In the genomic region with DNA sequence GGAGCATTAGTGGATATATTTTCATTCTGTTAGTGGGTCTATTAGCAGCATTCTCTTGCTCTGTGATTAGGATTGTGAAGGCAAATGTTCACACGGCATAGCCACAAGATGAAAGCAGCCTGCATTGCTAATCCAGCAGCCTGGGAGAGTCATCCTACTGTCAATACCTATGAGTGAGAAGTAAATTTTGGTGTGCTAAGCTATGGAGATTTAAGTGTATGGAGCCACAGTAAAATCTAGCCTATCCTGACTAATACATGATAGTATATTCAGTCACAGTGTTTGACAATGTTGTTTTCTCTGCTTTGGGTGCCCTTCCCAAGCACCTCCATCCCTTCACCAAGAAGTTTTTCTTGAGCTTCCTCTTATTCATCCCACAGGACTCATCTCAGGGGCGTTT, we compare ENCODE assay signal across 2 cellular contexts.
TF ChIP-seq lines count a peak whose summit lies in the region.

No MANE protein-coding gene starts in this region.

TF ChIP-seq in GM23338, 12 proteins besides CTCF, POLR2A, EP300 and RAD21:
- no peak for TF ChIP-seq EZH2phosphoT487 (IDR thresholded peaks at IDR 0.05; ENCODE audit: unreplicated experiment)
- no peak for TF ChIP-seq JUNB (IDR thresholded peaks at IDR 0.05; ENCODE audit: unreplicated experiment)
- TF ChIP-seq EZH2 (IDR thresholded peaks at IDR 0.05; ENCODE audit: low read depth, unreplicated experiment) = no peak
- TF ChIP-seq, protein P1, sequence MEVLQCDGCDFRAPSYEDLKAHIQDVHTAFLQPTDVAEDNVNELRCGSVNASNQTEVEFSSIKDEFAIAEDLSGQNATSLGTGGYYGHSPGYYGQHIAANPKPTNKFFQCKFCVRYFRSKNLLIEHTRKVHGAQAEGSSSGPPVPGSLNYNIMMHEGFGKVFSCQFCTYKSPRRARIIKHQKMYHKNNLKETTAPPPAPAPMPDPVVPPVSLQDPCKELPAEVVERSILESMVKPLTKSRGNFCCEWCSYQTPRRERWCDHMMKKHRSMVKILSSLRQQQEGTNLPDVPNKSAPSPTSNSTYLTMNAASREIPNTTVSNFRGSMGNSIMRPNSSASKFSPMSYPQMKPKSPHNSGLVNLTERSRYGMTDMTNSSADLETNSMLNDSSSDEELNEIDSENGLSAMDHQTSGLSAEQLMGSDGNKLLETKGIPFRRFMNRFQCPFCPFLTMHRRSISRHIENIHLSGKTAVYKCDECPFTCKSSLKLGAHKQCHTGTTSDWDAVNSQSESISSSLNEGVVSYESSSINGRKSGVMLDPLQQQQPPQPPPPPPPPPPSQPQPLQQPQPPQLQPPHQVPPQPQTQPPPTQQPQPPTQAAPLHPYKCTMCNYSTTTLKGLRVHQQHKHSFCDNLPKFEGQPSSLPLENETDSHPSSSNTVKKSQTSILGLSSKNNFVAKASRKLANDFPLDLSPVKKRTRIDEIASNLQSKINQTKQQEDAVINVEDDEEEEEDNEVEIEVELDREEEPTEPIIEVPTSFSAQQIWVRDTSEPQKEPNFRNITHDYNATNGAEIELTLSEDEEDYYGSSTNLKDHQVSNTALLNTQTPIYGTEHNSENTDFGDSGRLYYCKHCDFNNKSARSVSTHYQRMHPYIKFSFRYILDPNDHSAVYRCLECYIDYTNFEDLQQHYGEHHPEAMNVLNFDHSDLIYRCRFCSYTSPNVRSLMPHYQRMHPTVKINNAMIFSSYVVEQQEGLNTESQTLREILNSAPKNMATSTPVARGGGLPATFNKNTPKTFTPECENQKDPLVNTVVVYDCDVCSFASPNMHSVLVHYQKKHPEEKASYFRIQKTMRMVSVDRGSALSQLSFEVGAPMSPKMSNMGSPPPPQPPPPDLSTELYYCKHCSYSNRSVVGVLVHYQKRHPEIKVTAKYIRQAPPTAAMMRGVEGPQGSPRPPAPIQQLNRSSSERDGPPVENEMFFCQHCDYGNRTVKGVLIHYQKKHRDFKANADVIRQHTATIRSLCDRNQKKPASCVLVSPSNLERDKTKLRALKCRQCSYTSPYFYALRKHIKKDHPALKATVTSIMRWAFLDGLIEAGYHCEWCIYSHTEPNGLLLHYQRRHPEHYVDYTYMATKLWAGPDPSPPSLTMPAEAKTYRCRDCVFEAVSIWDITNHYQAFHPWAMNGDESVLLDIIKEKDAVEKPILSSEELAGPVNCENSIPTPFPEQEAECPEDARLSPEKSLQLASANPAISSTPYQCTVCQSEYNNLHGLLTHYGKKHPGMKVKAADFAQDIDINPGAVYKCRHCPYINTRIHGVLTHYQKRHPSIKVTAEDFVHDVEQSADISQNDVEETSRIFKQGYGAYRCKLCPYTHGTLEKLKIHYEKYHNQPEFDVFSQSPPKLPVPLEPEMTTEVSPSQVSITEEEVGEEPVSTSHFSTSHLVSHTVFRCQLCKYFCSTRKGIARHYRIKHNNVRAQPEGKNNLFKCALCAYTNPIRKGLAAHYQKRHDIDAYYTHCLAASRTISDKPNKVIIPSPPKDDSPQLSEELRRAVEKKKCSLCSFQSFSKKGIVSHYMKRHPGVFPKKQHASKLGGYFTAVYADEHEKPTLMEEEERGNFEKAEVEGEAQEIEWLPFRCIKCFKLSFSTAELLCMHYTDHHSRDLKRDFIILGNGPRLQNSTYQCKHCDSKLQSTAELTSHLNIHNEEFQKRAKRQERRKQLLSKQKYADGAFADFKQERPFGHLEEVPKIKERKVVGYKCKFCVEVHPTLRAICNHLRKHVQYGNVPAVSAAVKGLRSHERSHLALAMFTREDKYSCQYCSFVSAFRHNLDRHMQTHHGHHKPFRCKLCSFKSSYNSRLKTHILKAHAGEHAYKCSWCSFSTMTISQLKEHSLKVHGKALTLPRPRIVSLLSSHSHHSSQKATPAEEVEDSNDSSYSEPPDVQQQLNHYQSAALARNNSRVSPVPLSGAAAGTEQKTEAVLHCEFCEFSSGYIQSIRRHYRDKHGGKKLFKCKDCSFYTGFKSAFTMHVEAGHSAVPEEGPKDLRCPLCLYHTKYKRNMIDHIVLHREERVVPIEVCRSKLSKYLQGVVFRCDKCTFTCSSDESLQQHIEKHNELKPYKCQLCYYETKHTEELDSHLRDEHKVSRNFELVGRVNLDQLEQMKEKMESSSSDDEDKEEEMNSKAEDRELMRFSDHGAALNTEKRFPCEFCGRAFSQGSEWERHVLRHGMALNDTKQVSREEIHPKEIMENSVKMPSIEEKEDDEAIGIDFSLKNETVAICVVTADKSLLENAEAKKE (CRISPR knock-in tag; IDR thresholded peaks at IDR 0.05) = no peak
- TF ChIP-seq REST (IDR thresholded peaks at IDR 0.05; ENCODE audit: unreplicated experiment) = no peak
- TF ChIP-seq, protein P2, sequence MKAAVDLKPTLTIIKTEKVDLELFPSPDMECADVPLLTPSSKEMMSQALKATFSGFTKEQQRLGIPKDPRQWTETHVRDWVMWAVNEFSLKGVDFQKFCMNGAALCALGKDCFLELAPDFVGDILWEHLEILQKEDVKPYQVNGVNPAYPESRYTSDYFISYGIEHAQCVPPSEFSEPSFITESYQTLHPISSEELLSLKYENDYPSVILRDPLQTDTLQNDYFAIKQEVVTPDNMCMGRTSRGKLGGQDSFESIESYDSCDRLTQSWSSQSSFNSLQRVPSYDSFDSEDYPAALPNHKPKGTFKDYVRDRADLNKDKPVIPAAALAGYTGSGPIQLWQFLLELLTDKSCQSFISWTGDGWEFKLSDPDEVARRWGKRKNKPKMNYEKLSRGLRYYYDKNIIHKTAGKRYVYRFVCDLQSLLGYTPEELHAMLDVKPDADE (IDR thresholded peaks at IDR 0.05) = no peak
- TF ChIP-seq STAT1 (IDR thresholded peaks at IDR 0.05; ENCODE audit: unreplicated experiment) = no peak
- TF ChIP-seq NANOG (IDR thresholded peaks at IDR 0.05; ENCODE audit: borderline replicate concordance) = no peak
- no peak for TF ChIP-seq ZNF114 (CRISPR knock-in tag; IDR thresholded peaks at IDR 0.05)
- TF ChIP-seq CREB1 (CRISPR knock-in tag; IDR thresholded peaks at IDR 0.05; ENCODE audit: low read depth) = no peak

TF ChIP-seq in K562, 482 proteins besides CTCF, POLR2A, EP300 and RAD21:
- no peak for TF ChIP-seq NFE2 (IDR thresholded peaks at IDR 0.05; ENCODE audit: low read depth)
- no peak for TF ChIP-seq ZC3H4 (CRISPR knock-in tag; IDR thresholded peaks at IDR 0.05; ENCODE audit: borderline replicate concordance)
- no peak for TF ChIP-seq ETV5 (CRISPR knock-in tag; IDR thresholded peaks at IDR 0.05; ENCODE audit: low read depth)
- no peak for TF ChIP-seq DACH1 (IDR thresholded peaks at IDR 0.05; ENCODE audit: partially characterized antibody)
- no peak for TF ChIP-seq SMARCB1 (IDR thresholded peaks at IDR 0.05; ENCODE audit: insufficient read length, low read depth)
- TF ChIP-seq KLF16 (IDR thresholded peaks at IDR 0.05) = no peak
- TF ChIP-seq, protein P3, sequence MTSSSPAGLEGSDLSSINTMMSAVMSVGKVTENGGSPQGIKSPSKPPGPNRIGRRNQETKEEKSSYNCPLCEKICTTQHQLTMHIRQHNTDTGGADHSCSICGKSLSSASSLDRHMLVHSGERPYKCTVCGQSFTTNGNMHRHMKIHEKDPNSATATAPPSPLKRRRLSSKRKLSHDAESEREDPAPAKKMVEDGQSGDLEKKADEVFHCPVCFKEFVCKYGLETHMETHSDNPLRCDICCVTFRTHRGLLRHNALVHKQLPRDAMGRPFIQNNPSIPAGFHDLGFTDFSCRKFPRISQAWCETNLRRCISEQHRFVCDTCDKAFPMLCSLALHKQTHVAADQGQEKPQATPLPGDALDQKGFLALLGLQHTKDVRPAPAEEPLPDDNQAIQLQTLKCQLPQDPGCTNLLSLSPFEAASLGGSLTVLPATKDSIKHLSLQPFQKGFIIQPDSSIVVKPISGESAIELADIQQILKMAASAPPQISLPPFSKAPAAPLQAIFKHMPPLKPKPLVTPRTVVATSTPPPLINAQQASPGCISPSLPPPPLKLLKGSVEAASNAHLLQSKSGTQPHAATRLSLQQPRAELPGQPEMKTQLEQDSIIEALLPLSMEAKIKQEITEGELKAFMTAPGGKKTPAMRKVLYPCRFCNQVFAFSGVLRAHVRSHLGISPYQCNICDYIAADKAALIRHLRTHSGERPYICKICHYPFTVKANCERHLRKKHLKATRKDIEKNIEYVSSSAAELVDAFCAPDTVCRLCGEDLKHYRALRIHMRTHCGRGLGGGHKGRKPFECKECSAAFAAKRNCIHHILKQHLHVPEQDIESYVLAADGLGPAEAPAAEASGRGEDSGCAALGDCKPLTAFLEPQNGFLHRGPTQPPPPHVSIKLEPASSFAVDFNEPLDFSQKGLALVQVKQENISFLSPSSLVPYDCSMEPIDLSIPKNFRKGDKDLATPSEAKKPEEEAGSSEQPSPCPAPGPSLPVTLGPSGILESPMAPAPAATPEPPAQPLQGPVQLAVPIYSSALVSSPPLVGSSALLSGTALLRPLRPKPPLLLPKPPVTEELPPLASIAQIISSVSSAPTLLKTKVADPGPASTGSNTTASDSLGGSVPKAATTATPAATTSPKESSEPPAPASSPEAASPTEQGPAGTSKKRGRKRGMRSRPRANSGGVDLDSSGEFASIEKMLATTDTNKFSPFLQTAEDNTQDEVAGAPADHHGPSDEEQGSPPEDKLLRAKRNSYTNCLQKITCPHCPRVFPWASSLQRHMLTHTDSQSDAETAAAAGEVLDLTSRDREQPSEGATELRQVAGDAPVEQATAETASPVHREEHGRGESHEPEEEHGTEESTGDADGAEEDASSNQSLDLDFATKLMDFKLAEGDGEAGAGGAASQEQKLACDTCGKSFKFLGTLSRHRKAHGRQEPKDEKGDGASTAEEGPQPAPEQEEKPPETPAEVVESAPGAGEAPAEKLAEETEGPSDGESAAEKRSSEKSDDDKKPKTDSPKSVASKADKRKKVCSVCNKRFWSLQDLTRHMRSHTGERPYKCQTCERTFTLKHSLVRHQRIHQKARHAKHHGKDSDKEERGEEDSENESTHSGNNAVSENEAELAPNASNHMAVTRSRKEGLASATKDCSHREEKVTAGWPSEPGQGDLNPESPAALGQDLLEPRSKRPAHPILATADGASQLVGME (CRISPR knock-in tag; IDR thresholded peaks at IDR 0.05) = no peak
- TF ChIP-seq ATF2 (CRISPR knock-in tag; IDR thresholded peaks at IDR 0.05) = no peak
- no peak for TF ChIP-seq CLOCK (CRISPR knock-in tag; IDR thresholded peaks at IDR 0.05; ENCODE audit: borderline replicate concordance)
